ENCODE assay signal across 21 cellular contexts in genomic region chr10:69867699-69868558, GRCh38.
DNase-seq lines count a peak whose midpoint lies in the region; ATAC-seq and TF ChIP-seq lines count a peak whose summit lies in the region.
"Had no signal": no experiment of that assay in that cellular context is flagged by ENCODE, and none has a peak within 500 bp of the region (broad histone marks: within the 10 kb centered on the region; RNA-seq: fewer than 3 reads in every experiment).

No MANE protein-coding gene starts in this region.

- no peaks in the 10 kb centered on the region for H3K9me2 ChIP-seq in hepatocyte (replicated peaks; ENCODE audit: insufficient read depth)

- peaks cover 24% of the 10 kb centered on the region for H3K4me1 ChIP-seq in NT2/D1 (ENCODE audit: insufficient read depth, insufficient read length)
- H3K4me1 ChIP-seq in hepatocyte (ENCODE audit: insufficient read depth) = peaks cover 18% of the 10 kb centered on the region
- H3K4me1 ChIP-seq in neural progenitor cell = peaks cover 59% of the 10 kb centered on the region

- TF ChIP-seq CTCF in hepatocyte (IDR thresholded peaks at IDR 0.05; ENCODE audit: poor library complexity) (no peak), neural progenitor cell (IDR thresholded peaks at IDR 0.05) (peak; percentile 35)

- intact Hi-C loops in sciatic nerve (cut with DNase I) = no loop called here

- H3K27ac ChIP-seq in hepatocyte (peak overlapping the region; percentile 78), neural progenitor cell (no peak overlapping the region)
- H3K27ac ChIP-seq: BLaER1 treated with 17β-estradiol and CSF1 and Interleukin-3, amounts not matched to agents 10 nM and 100 nM had no signal

- peak; percentile 67 for DNase-seq in ELF-1 (ENCODE audit: low read depth, low spot score)
- DNase-seq in NT2/D1 (ENCODE audit: low read depth, low spot score) = peak; percentile 76
- DNase-seq in hepatocyte (ENCODE audit: low spot score) = no peak
- peak; percentile 63 for DNase-seq in neural progenitor cell (ENCODE audit: low spot score)
- no peak for DNase-seq in stimulated activated CD4-positive, alpha-beta T cell treated with anti-CD3 and anti-CD28 coated beads, Interleukin-2, amount 100 ng/mL, for 48 hours
- no peak for DNase-seq in sciatic nerve (ENCODE audit: low spot score)
- DNase-seq in effector memory CD8-positive, alpha-beta T cell = no peak
- DNase-seq: activated CD4-positive, alpha-beta T cell treated with anti-CD3 and anti-CD28 coated beads, Interleukin-2, amount 50 U/mL, for 1 hour; activated CD8-positive, alpha-beta memory T cell treated with anti-CD3 and anti-CD28 coated beads, Interleukin-2, amount 50 U/mL, for 48 hours; activated gamma-delta T cell treated with Interleukin-2 at 50 U/mL for 16 hours; GF-D8; HCEC 1CT; NCI-H1092; NCI-H2029 treated with DMSO at 0.1 percent for 48 hours; stimulated activated CD4-positive, alpha-beta T cell treated with anti-CD3 and anti-CD28 coated beads, Interleukin-4, amount 100 ng/mL, for 1 hour; T-helper 1 cell had no signal

- peak overlapping the region; percentile 66 for H3K27ac Mint-ChIP-seq in neural progenitor cell
- H3K27ac Mint-ChIP-seq in effector memory CD8-positive, alpha-beta T cell = no peak overlapping the region

- H3K4me1 Mint-ChIP-seq in neural progenitor cell = peaks cover 68% of the 10 kb centered on the region
- peaks cover 0 to 1% of the 10 kb centered on the region in 2 donors for H3K4me1 Mint-ChIP-seq in effector memory CD8-positive, alpha-beta T cell (ENCODE audit: low read depth in 2 of 2)

- H3K36me3 ChIP-seq in NT2/D1 (ENCODE audit: insufficient read depth, insufficient read length, low read length) (no peaks in the 10 kb centered on the region), hepatocyte (replicated peaks; ENCODE audit: insufficient read depth, low read depth) (no peaks in the 10 kb centered on the region), neural progenitor cell (no peaks in the 10 kb centered on the region)
- H3K36me3 ChIP-seq: BLaER1 treated with 17β-estradiol and CSF1 and Interleukin-3, amounts not matched to agents 10 nM and 100 nM; esophagus muscularis mucosa had no signal

- no peak overlapping the region for H3K9ac ChIP-seq in NT2/D1 (ENCODE audit: insufficient read length, low read depth)
- no peak overlapping the region for H3K9ac ChIP-seq in neural progenitor cell
- H3K9ac ChIP-seq: BLaER1 treated with 17β-estradiol and CSF1 and Interleukin-3, amounts not matched to agents 10 nM and 100 nM had no signal

- WGBS in hepatocyte (ENCODE audit: low lambda C conversion rate, missing lambda C conversion rate) = 84% methylated on average over 13 of the region's 13 CpGs

- no peaks in the 10 kb centered on the region for H3K9me3 ChIP-seq in NT2/D1 (ENCODE audit: insufficient read depth, low read length)
- no peaks in the 10 kb centered on the region for H3K9me3 ChIP-seq in hepatocyte (ENCODE audit: low read depth)
- H3K9me3 ChIP-seq in neural progenitor cell (ENCODE audit: low read depth) = no peaks in the 10 kb centered on the region
- H3K9me3 ChIP-seq: BLaER1 treated with 17β-estradiol and CSF1 and Interleukin-3, amounts not matched to agents 10 nM and 100 nM; esophagus muscularis mucosa had no signal

- H3K4me2 ChIP-seq in hepatocyte = no peak overlapping the region
- peak overlapping the region; percentile 71 for H3K4me2 ChIP-seq in neural progenitor cell
- H3K4me2 ChIP-seq: BLaER1 treated with 17β-estradiol and CSF1 and Interleukin-3, amounts not matched to agents 10 nM and 100 nM had no signal

- H3K27me3 ChIP-seq in NT2/D1 (ENCODE audit: insufficient read depth, insufficient read length) = peaks cover 4% of the 10 kb centered on the region
- H3K27me3 ChIP-seq in hepatocyte = no peaks in the 10 kb centered on the region
- no peaks in the 10 kb centered on the region for H3K27me3 ChIP-seq in neural progenitor cell
- H3K27me3 ChIP-seq: esophagus muscularis mucosa had no signal

- H3K4me3 Mint-ChIP-seq in neural progenitor cell = peak overlapping the region; percentile 38
- no peak overlapping the region for H3K4me3 Mint-ChIP-seq in effector memory CD8-positive, alpha-beta T cell

- H3K27me3 Mint-ChIP-seq in neural progenitor cell (ENCODE audit: insufficient read depth, low read depth) = peaks cover 13% of the 10 kb centered on the region
- peaks cover 36 to 81% of the 10 kb centered on the region in 2 donors for H3K27me3 Mint-ChIP-seq in effector memory CD8-positive, alpha-beta T cell

- no peak overlapping the region for H2AFZ ChIP-seq in hepatocyte
- H2AFZ ChIP-seq in neural progenitor cell (replicated peaks) = no peak overlapping the region

- no peaks in the 10 kb centered on the region for H3K36me3 Mint-ChIP-seq in neural progenitor cell
- peaks cover 4% of the 10 kb centered on the region for H3K36me3 Mint-ChIP-seq in effector memory CD8-positive, alpha-beta T cell (ENCODE audit: insufficient read depth)

- ATAC-seq in HG03039 (IDR thresholded peaks at IDR 0.05; ENCODE audit: unreplicated experiment) (no peak), sciatic nerve (no peak)
- ATAC-seq in effector memory CD8-positive, alpha-beta T cell (replicated peaks) = no peak
- ATAC-seq: GM12878 had no signal

- H3K79me2 ChIP-seq in hepatocyte = no peaks in the 10 kb centered on the region
- no peaks in the 10 kb centered on the region for H3K79me2 ChIP-seq in neural progenitor cell (ENCODE audit: low read depth)

- H3F3A ChIP-seq in neural progenitor cell (ENCODE audit: low read depth) = peaks cover 39% of the 10 kb centered on the region

- H3K4me3 ChIP-seq in NT2/D1 (ENCODE audit: insufficient read length, low read depth) = no peak overlapping the region
- H3K4me3 ChIP-seq in hepatocyte = no peak overlapping the region
- no peak overlapping the region for H3K4me3 ChIP-seq in neural progenitor cell
- H3K4me3 ChIP-seq: BLaER1 treated with 17β-estradiol and CSF1 and Interleukin-3, amounts not matched to agents 10 nM and 100 nM; GM12878; lung had no signal

- no peaks in the 10 kb centered on the region for H4K20me1 ChIP-seq in hepatocyte (ENCODE audit: insufficient read depth, poor library complexity, severe bottlenecking)
- H4K20me1 ChIP-seq in neural progenitor cell (ENCODE audit: low read depth) = no peaks in the 10 kb centered on the region

- no peaks in the 10 kb centered on the region for H3K9me3 Mint-ChIP-seq in neural progenitor cell
- H3K9me3 Mint-ChIP-seq in effector memory CD8-positive, alpha-beta T cell = no peaks in the 10 kb centered on the region

Comparison
In these comparisons a context has a peak if more than half of its experiments do, and no peak if none do; other contexts are left out.
1. DNase-seq: peak in ELF-1 (single experiment), NT2/D1 (single experiment) and neural progenitor cell (single experiment); none in hepatocyte (single experiment), stimulated activated CD4-positive, alpha-beta T cell treated with anti-CD3 and anti-CD28 coated beads, Interleukin-2, amount 100 ng/mL, for 48 hours (0 of 2), sciatic nerve (single experiment) and effector memory CD8-positive, alpha-beta T cell (0 of 3).